8 cellular contexts compared by ENCODE assay signal in genomic region chr5:142866563-142867275, GRCh38.
DNase-seq lines count a peak whose midpoint lies in the region; ATAC-seq and TF ChIP-seq lines count a peak whose summit lies in the region.

No MANE protein-coding gene starts in this region.

- H3K4me1 ChIP-seq in HUES48 (ENCODE audit: control insufficient read depth, insufficient read depth, low read length) (peaks cover 38% of the 10 kb centered on the region), RWPE2 (ENCODE audit: insufficient read depth, poor library complexity, severe bottlenecking) (peaks cover 23% of the 10 kb centered on the region), ascending aorta (peaks cover 5 to 28% of the 10 kb centered on the region in 2 donors)

- peak; percentile 96 for TF ChIP-seq CTCF in RWPE2 (IDR thresholded peaks at IDR 0.05; ENCODE audit: poor library complexity, severe bottlenecking)
- TF ChIP-seq CTCF in ascending aorta (IDR thresholded peaks at IDR 0.05) = peak; percentile 46 to 65 (median 65)

- peak; percentile 68 for DNase-seq in EH (ENCODE audit: low read depth)
- no peak for DNase-seq in RWPE2 (ENCODE audit: low spot score)
- no peak for DNase-seq in ascending aorta (ENCODE audit: low spot score in 2 of 2)
- DNase-seq in iPS-NIHi7 (ENCODE audit: extremely low spot score) = peak; percentile 72
- peak; percentile 42 for DNase-seq in stimulated activated CD4-positive, alpha-beta T cell treated with anti-CD3 and anti-CD28 coated beads, Interleukin-15, amount 100 ng/mL, for 24 hours
- DNase-seq in NCI-H187 (lab: John Stamatoyannopoulos, UW) = no peak

- H3K9ac ChIP-seq in HUES48 (ENCODE audit: low read depth, low read length) = no peak overlapping the region

- intact Hi-C loops in ascending aorta (cut with DNase I) = loop anchor here (1.0 to 5.0 kb wide), 3 partner anchors 39 to 209 kb away; partner anchors contain the start of gene ARHGAP26

- H3K36me3 ChIP-seq in HUES48 (ENCODE audit: control insufficient read depth, insufficient read depth, low read length) (no peaks in the 10 kb centered on the region), RWPE2 (ENCODE audit: low read depth) (no peaks in the 10 kb centered on the region), ascending aorta (no peaks in the 10 kb centered on the region)

- H3K27ac ChIP-seq in HUES48 (ENCODE audit: low read depth, low read length) (peak overlapping the region; percentile 59), RWPE2 (ENCODE audit: poor library complexity, severe bottlenecking) (no peak overlapping the region), ascending aorta (no peak overlapping the region)

- H3K4me3 ChIP-seq in HUES48 (ENCODE audit: low read depth, low read length) = no peak overlapping the region
- H3K4me3 ChIP-seq in RWPE2 (ENCODE audit: severe bottlenecking) = no peak overlapping the region
- H3K4me3 ChIP-seq in ascending aorta = no peak overlapping the region

- ATAC-seq in GM21381 (IDR thresholded peaks at IDR 0.05; ENCODE audit: unreplicated experiment) (peak; percentile 74), RWPE2 (ENCODE audit: low read depth) (peak; percentile 74)

- no peaks in the 10 kb centered on the region for H3K9me3 ChIP-seq in HUES48 (ENCODE audit: control insufficient read depth, insufficient read depth, low read length)
- H3K9me3 ChIP-seq in RWPE2 (ENCODE audit: severe bottlenecking) = no peaks in the 10 kb centered on the region
- H3K9me3 ChIP-seq in ascending aorta = no peaks in the 10 kb centered on the region

- H3K27me3 ChIP-seq in HUES48 (ENCODE audit: control insufficient read depth, insufficient read depth, low read length) (no peaks in the 10 kb centered on the region), RWPE2 (ENCODE audit: insufficient read depth, poor library complexity, severe bottlenecking) (no peaks in the 10 kb centered on the region), ascending aorta (no peaks in the 10 kb centered on the region)

Comparison
In these comparisons a context has a peak if more than half of its experiments do, and no peak if none do; other contexts are left out.
1. DNase-seq: peak in EH (single experiment), iPS-NIHi7 (single experiment) and stimulated activated CD4-positive, alpha-beta T cell treated with anti-CD3 and anti-CD28 coated beads, Interleukin-15, amount 100 ng/mL, for 24 hours (single experiment); none in RWPE2 (single experiment), ascending aorta (0 of 2) and NCI-H187 (0 of 2).